ENCODE assay signal across 8 cellular contexts in the genomic region with DNA sequence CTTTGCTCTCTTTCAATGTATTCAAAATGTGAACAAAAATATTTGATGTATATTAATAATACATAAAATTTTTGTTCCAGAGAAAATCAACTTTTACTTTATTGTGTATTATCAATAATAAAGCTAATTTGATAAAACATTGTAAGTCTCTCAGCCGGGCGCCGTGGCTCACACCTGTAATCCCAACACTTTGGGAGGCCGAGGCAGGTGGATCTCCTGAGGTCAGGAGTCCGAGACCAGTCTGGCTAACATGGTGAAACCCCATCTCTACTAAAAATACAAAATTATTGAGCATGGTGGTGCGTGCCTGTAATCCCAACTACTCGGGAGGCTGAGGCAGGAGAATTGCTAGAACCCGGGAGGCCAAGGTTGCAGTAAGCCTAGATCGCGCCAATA. TPM values are rescaled to one million over a fixed set of nuclear protein-coding genes. Genes with fewer than 3 reads are reported as not detected.
DNase-seq lines count a peak whose midpoint lies in the region; ATAC-seq and TF ChIP-seq lines count a peak whose summit lies in the region.
"Not testable (repeated sequence)": the region's sequence is repeated elsewhere in the genome, so short reads cannot be mapped to it uniquely, and the experiment has no call there.

No MANE protein-coding gene starts in this region.

- peak overlapping the region in 1 of 2 experiments; percentile 79; a peak in 2 of 4 replicates for H3K4me3 ChIP-seq in DND-41 (ENCODE audit: low read depth in 1 of 2, low read length in 2 of 2)
- H3K4me3 ChIP-seq in MM.1S (ENCODE audit: low read length); body of pancreas: not testable (repeated sequence)
- peak overlapping the region; percentile 94 for H3K4me3 ChIP-seq in fibroblast of pulmonary artery (replicated peaks; ENCODE audit: low read depth, low read length)
- peak overlapping the region; percentile 92 for H3K4me3 ChIP-seq in psoas muscle

- H3K27ac ChIP-seq in DND-41 (ENCODE audit: low read length) (peak overlapping the region; percentile 39), body of pancreas (peak overlapping the region; percentile 77 to 98 (median 96)), psoas muscle (peak overlapping the region; percentile 94)
- not testable (repeated sequence) for H3K27ac ChIP-seq in MM.1S (ENCODE audit: low read length)

- peaks cover 28% of the 10 kb centered on the region for H3K4me1 ChIP-seq in DND-41 (ENCODE audit: insufficient read depth, low read length)
- H3K4me1 ChIP-seq in MM.1S (ENCODE audit: low read length): not testable (repeated sequence)
- peaks cover 42% of the 10 kb centered on the region for H3K4me1 ChIP-seq in body of pancreas
- peaks cover 28% of the 10 kb centered on the region for H3K4me1 ChIP-seq in psoas muscle

- not testable (repeated sequence) for H3F3A ChIP-seq in MM.1S (ENCODE audit: insufficient read depth, low read length)

- peak overlapping the region; percentile 71 for H2AFZ ChIP-seq in DND-41 (ENCODE audit: low read depth, low read length)
- peak overlapping the region; percentile 57; the same call in 1 of the 2 replicates for H2AFZ ChIP-seq in MM.1S (ENCODE audit: low read length)

- H3K27ac Mint-ChIP-seq in activated CD4-positive, alpha-beta memory T cell treated with anti-CD3 and anti-CD28 coated beads for 36 hours: peak overlapping the region; percentile 38
- peak overlapping the region; percentile 9 for H3K27ac Mint-ChIP-seq in mesothelial cell of epicardium
- H3K27ac Mint-ChIP-seq in type B pancreatic cell: not testable (repeated sequence)

- not testable (repeated sequence) for H3K4me3 Mint-ChIP-seq in activated CD4-positive, alpha-beta memory T cell treated with anti-CD3 and anti-CD28 coated beads for 36 hours
- H3K4me3 Mint-ChIP-seq in mesothelial cell of epicardium (peak overlapping the region; percentile 99), type B pancreatic cell (peak overlapping the region; percentile 99)

- DNase-seq in DND-41; MM.1S; activated CD4-positive, alpha-beta memory T cell treated with anti-CD3 and anti-CD28 coated beads for 36 hours; body of pancreas; fibroblast of pulmonary artery (ENCODE audit: low read depth); mesothelial cell of epicardium (ENCODE audit: low spot score in 2 of 2, unreplicated experiment in 2 of 2); psoas muscle; type B pancreatic cell (ENCODE audit: extremely low spot score, unreplicated experiment): not testable (repeated sequence)

- not testable (repeated sequence) for TF ChIP-seq POLR2A in body of pancreas (IDR thresholded peaks at IDR 0.05)

- intact Hi-C loops in activated CD4-positive, alpha-beta memory T cell treated with anti-CD3 and anti-CD28 coated beads for 36 hours (cut with micrococcal nuclease): loop anchor here (1.0 to 10.0 kb wide), 7 partner anchors 17 to 638 kb away; a partner anchor contains a TSS
- intact Hi-C loops in body of pancreas (cut with DNase I): not testable (repeated sequence)
- intact Hi-C loops in psoas muscle (cut with DNase I): loop anchor here in 1 of 2 donors (10.0 kb wide), 1 partner anchor 121 kb away; no protein-coding TSS in a partner anchor

- POLR2A ChIA-PET in activated CD4-positive, alpha-beta memory T cell treated with anti-CD3 and anti-CD28 coated beads for 36 hours (lab: Charles Lee): interaction anchor here (0.7 to 3.2 kb wide), 9 partner anchors 11 to 692 kb away, joined by 3 to 18 read pairs (median 6); a partner anchor contains a TSS

- TF ChIP-seq CTCF in DND-41 (IDR thresholded peaks at IDR 0.05; ENCODE audit: borderline replicate concordance, extremely low read depth, low read length, poor library complexity, severe bottlenecking); MM.1S (IDR thresholded peaks at IDR 0.05; ENCODE audit: low read length); body of pancreas (IDR thresholded peaks at IDR 0.05); fibroblast of pulmonary artery (IDR thresholded peaks at IDR 0.05; ENCODE audit: low read length, missing control alignments); mesothelial cell of epicardium (IDR thresholded peaks at IDR 0.05; ENCODE audit: unreplicated experiment); psoas muscle (IDR thresholded peaks at IDR 0.05); type B pancreatic cell (conservative IDR thresholded peaks at IDR 0.05): not testable (repeated sequence)

- not testable (repeated sequence) for H4K20me1 ChIP-seq in DND-41 (ENCODE audit: insufficient read depth, low read length); MM.1S (ENCODE audit: insufficient read depth, low read length)

- H3K36me3 ChIP-seq in DND-41 (ENCODE audit: insufficient read depth, low read length): peaks cover 42% of the 10 kb centered on the region
- H3K36me3 ChIP-seq in MM.1S (replicated peaks; ENCODE audit: insufficient read depth, low read length); body of pancreas (replicated peaks in 1 of 2; ENCODE audit: insufficient read depth in 1 of 2, low read depth in 2 of 2); psoas muscle (ENCODE audit: insufficient read depth in 1 of 2, low read depth in 1 of 2): not testable (repeated sequence)

- not testable (repeated sequence) for ATAC-seq in DND-41 (ENCODE audit: insufficient read depth, low read depth); body of pancreas; psoas muscle

- H3K9me2 ChIP-seq in MM.1S (replicated peaks; ENCODE audit: insufficient read depth, low read length): not testable (repeated sequence)

- peaks cover 26% of the 10 kb centered on the region for H3K36me3 Mint-ChIP-seq in activated CD4-positive, alpha-beta memory T cell treated with anti-CD3 and anti-CD28 coated beads for 36 hours
- peaks cover 16% of the 10 kb centered on the region for H3K36me3 Mint-ChIP-seq in mesothelial cell of epicardium
- peaks cover 34% of the 10 kb centered on the region for H3K36me3 Mint-ChIP-seq in type B pancreatic cell

- H3K27me3 ChIP-seq in DND-41 (ENCODE audit: insufficient read depth, low read length, poor library complexity); MM.1S (replicated peaks; ENCODE audit: insufficient read depth, low read length); body of pancreas; psoas muscle (ENCODE audit: insufficient read depth in 3 of 3, low read length in 2 of 3): not testable (repeated sequence)

- H3K4me1 Mint-ChIP-seq in activated CD4-positive, alpha-beta memory T cell treated with anti-CD3 and anti-CD28 coated beads for 36 hours (ENCODE audit: low read depth): peaks cover 29% of the 10 kb centered on the region
- peaks cover 27% of the 10 kb centered on the region for H3K4me1 Mint-ChIP-seq in mesothelial cell of epicardium
- H3K4me1 Mint-ChIP-seq in type B pancreatic cell (ENCODE audit: unreplicated experiment): not testable (repeated sequence)

- 85 to 88% methylated on average over 10 of the region's 10 CpGs for WGBS in body of pancreas, 2 donors
- WGBS in psoas muscle, 3 donors: 79 to 88% (median 84%) methylated on average over 10 of the region's 10 CpGs

- H3K4me2 ChIP-seq in DND-41 (ENCODE audit: insufficient read depth, low read length): peak overlapping the region; percentile 42
- H3K4me2 ChIP-seq in MM.1S (ENCODE audit: low read depth, low read length): not testable (repeated sequence)

- not testable (repeated sequence) for H3K9me3 Mint-ChIP-seq in activated CD4-positive, alpha-beta memory T cell treated with anti-CD3 and anti-CD28 coated beads for 36 hours; mesothelial cell of epicardium; type B pancreatic cell

- H3K27me3 Mint-ChIP-seq in activated CD4-positive, alpha-beta memory T cell treated with anti-CD3 and anti-CD28 coated beads for 36 hours; mesothelial cell of epicardium (ENCODE audit: low read depth); type B pancreatic cell: not testable (repeated sequence)

- CTCF ChIA-PET in activated CD4-positive, alpha-beta memory T cell treated with anti-CD3 and anti-CD28 coated beads for 36 hours (lab: Charles Lee): interaction anchor here (1.1 to 1.9 kb wide), 3 partner anchors 10 to 112 kb away, joined by 4 to 5 read pairs (median 5); no protein-coding TSS in a partner anchor

- H3K79me2 ChIP-seq in DND-41 (ENCODE audit: insufficient read depth, low read length): peaks cover 51% of the 10 kb centered on the region
- H3K79me2 ChIP-seq in MM.1S (ENCODE audit: low read length): not testable (repeated sequence)

- H3K9ac ChIP-seq in DND-41 (ENCODE audit: low read depth, low read length): peak overlapping the region; percentile 82
- not testable (repeated sequence) for H3K9ac ChIP-seq in MM.1S (ENCODE audit: low read length)

- peaks cover 29% of the 10 kb centered on the region for H3K9me3 ChIP-seq in DND-41 (ENCODE audit: insufficient read depth, low read length, severe bottlenecking)
- not testable (repeated sequence) for H3K9me3 ChIP-seq in MM.1S (replicated peaks; ENCODE audit: insufficient read depth, low read length); body of pancreas; psoas muscle

RNA-seq across cellular contexts. Expression of a gene that starts 0.4 kb away (rescaled TPM):
- 10 to 100 TPM; 34.7 to 39.0 TPM for total RNA-seq in activated CD4-positive, alpha-beta memory T cell treated with anti-CD3 and anti-CD28 coated beads for 36 hours
- 10 to 100 TPM; 43.3 to 51.1 TPM for total RNA-seq in body of pancreas
- total RNA-seq in mesothelial cell of epicardium: 165 to 169 TPM (median 165 TPM) in 3 replicates
- 100 to 1,000 TPM in 2 of 4 donors, 10 to 100 TPM in 2; 75.9 to 161 (median 101) TPM for total RNA-seq in psoas muscle
- 10 to 100 TPM in 1 of 3 donors, 1 to 10 TPM in 2; 5.3 to 14.9 (median 8.0) TPM for polyA plus RNA-seq in psoas muscle
- 89.6 and 110 TPM in 2 replicates for total RNA-seq in type B pancreatic cell (ENCODE audit: low replicate concordance)
